In the genomic region with DNA sequence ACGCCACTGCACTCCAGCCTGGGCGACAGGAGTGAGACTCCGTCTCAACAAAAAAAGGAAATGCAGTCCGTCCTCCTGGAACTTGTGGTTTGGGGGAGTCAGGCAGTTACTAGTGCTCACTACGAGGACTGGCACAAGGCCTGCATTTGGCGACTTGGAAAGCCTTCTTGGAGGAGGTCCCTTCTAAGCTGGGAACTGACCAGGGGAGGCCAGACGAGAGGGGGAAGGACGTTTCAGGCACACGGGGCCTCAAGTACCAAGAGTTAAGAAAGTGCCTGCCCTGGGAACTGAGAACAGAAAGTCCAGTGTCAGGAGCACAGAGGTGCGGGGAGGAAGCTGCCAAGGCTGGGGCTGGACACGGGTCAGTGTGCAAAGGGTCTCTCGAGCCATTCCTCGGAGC, we compare ENCODE assay signal across 11 cellular contexts.
DNase-seq lines count a peak whose midpoint lies in the region; ATAC-seq, FAIRE-seq and TF ChIP-seq lines count a peak whose summit lies in the region.
"Had no signal": no experiment of that assay in that cellular context is flagged by ENCODE, and none has a peak within 500 bp of the region (broad histone marks: within the 10 kb centered on the region; RNA-seq: fewer than 3 reads in every experiment).

No MANE protein-coding gene starts in this region.

- H3K27ac ChIP-seq in heart left ventricle, result peak overlapping the region in 11 of 12 donors; percentile 49 to 95 (median 82)
- peak overlapping the region; percentile 89 to 92 for H3K27ac ChIP-seq in esophagus (ENCODE audit: low read depth in 2 of 2, low read length in 1 of 2)
- no peak overlapping the region for H3K27ac ChIP-seq in neural progenitor cell
- peak overlapping the region in 1 of 2 donors; percentile 29 for H3K27ac ChIP-seq in aorta (ENCODE audit: low read depth in 1 of 2, low read length in 2 of 2)
- H3K27ac ChIP-seq: A549 had no signal

- TF ChIP-seq POLR2A in heart left ventricle (IDR thresholded peaks at IDR 0.05), result no peak

- no peak for FAIRE-seq in RCC 7860 (lab: Jason Lieb, UNC)
- FAIRE-seq: A549, endometrium had no signal

- H3K4me3 Mint-ChIP-seq in neural progenitor cell, result no peak overlapping the region
- no peak overlapping the region for H3K4me3 Mint-ChIP-seq in activated T-cell treated with anti-CD3 and anti-CD28 coated beads, Interleukin-2, amount 50 U/mL, for 24 hours

- intact Hi-C loops in heart left ventricle (cut with DNase I) (no loop called here), Right ventricle myocardium superior (cut with DNase I) (no loop called here), aorta (cut with DNase I) (no loop called here)

- ATAC-seq in heart left ventricle, result no peak
- ATAC-seq in Right ventricle myocardium superior (ENCODE audit: poor library complexity), result no peak
- ATAC-seq in aorta (ENCODE audit: low FRiP score), result no peak
- ATAC-seq: A549 had no signal

- H3K4me1 ChIP-seq in heart left ventricle (peaks cover 0 to 57% (median 30%) of the 10 kb centered on the region in 12 donors), esophagus (ENCODE audit: control insufficient read depth in 2 of 2, insufficient read depth in 2 of 2, low read length in 1 of 2) (peaks cover 2 to 20% of the 10 kb centered on the region in 2 donors), neural progenitor cell (no peaks in the 10 kb centered on the region), aorta (ENCODE audit: control insufficient read depth in 1 of 2, insufficient read depth in 2 of 2, low read length in 2 of 2) (no peaks in the 10 kb centered on the region)

- H3K9me3 ChIP-seq in heart left ventricle (no peaks in the 10 kb centered on the region), esophagus (ENCODE audit: control insufficient read depth in 2 of 2, insufficient read depth in 1 of 2, low read depth in 1 of 2, low read length in 1 of 2) (no peaks in the 10 kb centered on the region), neural progenitor cell (ENCODE audit: low read depth) (no peaks in the 10 kb centered on the region), aorta (ENCODE audit: control insufficient read depth, low read length) (no peaks in the 10 kb centered on the region)
- H3K9me3 ChIP-seq: A549 had no signal

- no peaks in the 10 kb centered on the region for H3K79me2 ChIP-seq in neural progenitor cell (ENCODE audit: low read depth)

- no peaks in the 10 kb centered on the region for H3K9me3 Mint-ChIP-seq in neural progenitor cell
- H3K9me3 Mint-ChIP-seq in activated T-cell treated with anti-CD3 and anti-CD28 coated beads, Interleukin-2, amount 50 U/mL, for 24 hours, result no peaks in the 10 kb centered on the region

- H4K20me1 ChIP-seq in neural progenitor cell (ENCODE audit: low read depth), result no peaks in the 10 kb centered on the region

- H2AFZ ChIP-seq in neural progenitor cell (replicated peaks), result no peak overlapping the region

- WGBS in heart left ventricle, 4 donors, result 61 to 71% (median 66%) methylated on average over 13 of the region's 13 CpGs
- WGBS in esophagus, 2 donors, result 59 to 69% methylated on average over 13 of the region's 13 CpGs
- 15 to 20% methylated on average over 13 of the region's 13 CpGs for WGBS in aorta, 2 donors

- H3K36me3 ChIP-seq in heart left ventricle, result peaks cover 0 to 80% (median 47%) of the 10 kb centered on the region in 9 donors
- peaks cover 7 to 23% of the 10 kb centered on the region in 2 donors for H3K36me3 ChIP-seq in esophagus (ENCODE audit: control insufficient read depth in 2 of 2, insufficient read depth in 2 of 2, low read length in 1 of 2)
- H3K36me3 ChIP-seq in neural progenitor cell, result no peaks in the 10 kb centered on the region
- H3K36me3 ChIP-seq in aorta (ENCODE audit: control insufficient read depth in 1 of 2, insufficient read depth in 2 of 2, low read length in 1 of 2), result peaks cover 0 to 2% of the 10 kb centered on the region in 2 donors

- H3K4me3 ChIP-seq in heart left ventricle (no peak overlapping the region), esophagus (ENCODE audit: low read depth in 1 of 2, low read length in 2 of 2) (peak overlapping the region; percentile 45 to 59), neural progenitor cell (no peak overlapping the region), aorta (ENCODE audit: low read length in 2 of 2) (no peak overlapping the region)
- H3K4me3 ChIP-seq: A549 had no signal

- H3K27ac Mint-ChIP-seq in neural progenitor cell, result peak overlapping the region; percentile 89
- H3K27ac Mint-ChIP-seq in activated T-cell treated with anti-CD3 and anti-CD28 coated beads, Interleukin-2, amount 50 U/mL, for 24 hours, result no peak overlapping the region

- no peak overlapping the region for H3K4me2 ChIP-seq in neural progenitor cell
- H3K4me2 ChIP-seq: A549 had no signal

- H3K4me1 Mint-ChIP-seq in neural progenitor cell, result peaks cover 22% of the 10 kb centered on the region
- H3K4me1 Mint-ChIP-seq in activated T-cell treated with anti-CD3 and anti-CD28 coated beads, Interleukin-2, amount 50 U/mL, for 24 hours (ENCODE audit: low read depth), result no peaks in the 10 kb centered on the region

- no peaks in the 10 kb centered on the region for H3F3A ChIP-seq in neural progenitor cell (ENCODE audit: low read depth)

- H3K27me3 ChIP-seq in heart left ventricle (no peaks in the 10 kb centered on the region), esophagus (ENCODE audit: control insufficient read depth in 1 of 2, insufficient read depth in 2 of 2, low read length in 2 of 2) (no peaks in the 10 kb centered on the region), neural progenitor cell (no peaks in the 10 kb centered on the region), aorta (ENCODE audit: control insufficient read depth in 1 of 2, insufficient read depth in 2 of 2, low read length in 1 of 2) (no peaks in the 10 kb centered on the region)

- no peaks in the 10 kb centered on the region for H3K27me3 Mint-ChIP-seq in neural progenitor cell (ENCODE audit: insufficient read depth, low read depth)
- no peaks in the 10 kb centered on the region for H3K27me3 Mint-ChIP-seq in activated T-cell treated with anti-CD3 and anti-CD28 coated beads, Interleukin-2, amount 50 U/mL, for 24 hours

- TF ChIP-seq CTCF in heart left ventricle (IDR thresholded peaks at IDR 0.05) (no peak), neural progenitor cell (IDR thresholded peaks at IDR 0.05) (no peak)

- H3K36me3 Mint-ChIP-seq in neural progenitor cell, result peaks cover 19% of the 10 kb centered on the region
- H3K36me3 Mint-ChIP-seq in activated T-cell treated with anti-CD3 and anti-CD28 coated beads, Interleukin-2, amount 50 U/mL, for 24 hours (ENCODE audit: low read depth), result peaks cover 67% of the 10 kb centered on the region

- H3K9ac ChIP-seq in neural progenitor cell, result no peak overlapping the region

- no peak for DNase-seq in heart left ventricle
- no peak for DNase-seq in Right ventricle myocardium superior
- DNase-seq in neural progenitor cell (ENCODE audit: low spot score), result no peak
- DNase-seq in aorta, result peak; percentile 88 to 89
- no peak for DNase-seq in activated naive CD4-positive, alpha-beta T cell (lab: John Stamatoyannopoulos, UW)
- no peak for DNase-seq in activated T-cell treated with anti-CD3 and anti-CD28 coated beads, Interleukin-2, amount 50 U/mL, for 24 hours
- DNase-seq in RCC 7860 (ENCODE audit: low spot score), result no peak
- DNase-seq: activated T-cell treated with anti-CD3 and anti-CD28 coated beads for 4 hours had no signal

Comparison
In these comparisons a context has a peak if more than half of its experiments do, and no peak if none do; other contexts are left out.
1. DNase-seq: peak in aorta (2 of 2); none in heart left ventricle (0 of 5), Right ventricle myocardium superior (single experiment), neural progenitor cell (single experiment), activated naive CD4-positive, alpha-beta T cell (0 of 4), activated T-cell treated with anti-CD3 and anti-CD28 coated beads, Interleukin-2, amount 50 U/mL, for 24 hours (single experiment) and RCC 7860 (single experiment).
2. H3K4me3 ChIP-seq: peak in esophagus (2 of 2); none in heart left ventricle (0 of 12), neural progenitor cell (single experiment) and aorta (0 of 2).